In genomic region chr11:27201454-27202302, GRCh38 we compare ENCODE assay signal across 8 cellular contexts.
A peak's percentile ranks its signal among the peaks of the same experiment; 100 is the strongest.
DNase-seq lines count a peak whose midpoint lies in the region; ATAC-seq and TF ChIP-seq lines count a peak whose summit lies in the region.

No MANE protein-coding gene starts in this region.

- ATAC-seq in HG03521 (IDR thresholded peaks at IDR 0.05; ENCODE audit: unreplicated experiment): no peak

- peaks cover 16% of the 10 kb centered on the region for H3K4me1 ChIP-seq in OCI-LY1 (ENCODE audit: insufficient read depth, low read length, severe bottlenecking)

- TF ChIP-seq CTCF in OCI-LY1 (IDR thresholded peaks at IDR 0.05; ENCODE audit: low read length) (no peak), fibroblast of the aortic adventitia (IDR thresholded peaks at IDR 0.05; ENCODE audit: insufficient read depth, low read length) (no peak), GM13977 (IDR thresholded peaks at IDR 0.05; ENCODE audit: extremely low read depth, insufficient read depth, missing control alignments) (no peak)

- no peaks in the 10 kb centered on the region for H3F3A ChIP-seq in OCI-LY1 (ENCODE audit: insufficient read depth, low read length)

- H3K4me2 ChIP-seq in OCI-LY1 (ENCODE audit: low read length): no peak overlapping the region; the same call in 1 of the 2 replicates

- H2AFZ ChIP-seq in OCI-LY1 (ENCODE audit: low read length): no peak overlapping the region

- no peaks in the 10 kb centered on the region for H3K36me3 ChIP-seq in OCI-LY1 (ENCODE audit: insufficient read depth, low read length)

- peak overlapping the region; percentile 32 for H3K27ac ChIP-seq in OCI-LY1 (ENCODE audit: low read depth, low read length, poor library complexity, severe bottlenecking)

- no peaks in the 10 kb centered on the region for H3K79me2 ChIP-seq in OCI-LY1 (ENCODE audit: insufficient read depth, low read length)

- no peak overlapping the region for H3K9ac ChIP-seq in OCI-LY1 (ENCODE audit: low read length)

- H3K9me3 ChIP-seq in OCI-LY1 (ENCODE audit: low read length): no peaks in the 10 kb centered on the region

- in situ Hi-C loops in GM13977 (cut with MboI; ENCODE audit: low pct_unique_long_range_greater_than_20kb, low sequenced_read_pairs, unreplicated experiment): no loop called here

- no peaks in the 10 kb centered on the region for H3K9me2 ChIP-seq in OCI-LY1 (ENCODE audit: low read depth, low read length)

- H3K4me3 ChIP-seq in OCI-LY1 (ENCODE audit: low read depth, low read length, poor library complexity, severe bottlenecking) (no peak overlapping the region), fibroblast of the aortic adventitia (ENCODE audit: low read depth, low read length) (no peak overlapping the region)

- no peaks in the 10 kb centered on the region for H3K27me3 ChIP-seq in OCI-LY1 (ENCODE audit: insufficient read depth, low read length)

- H4K20me1 ChIP-seq in OCI-LY1 (ENCODE audit: insufficient read depth, low read length): no peaks in the 10 kb centered on the region

- DNase-seq in HuH-7 (ENCODE audit: low spot score) (peak; percentile 98), fibroblast of the aortic adventitia (ENCODE audit: low read depth) (peak; percentile 74), retina (peak; percentile 58), activated gamma-delta T cell (lab: John Stamatoyannopoulos, UW) (no peak), GM13977 (ENCODE audit: low spot score) (no peak), ecto neural progenitor cell (ENCODE audit: low spot score) (no peak)

Comparison
In these comparisons a context has a peak if more than half of its experiments do, and no peak if none do; other contexts are left out.
1. DNase-seq: peak in HuH-7 (single experiment), fibroblast of the aortic adventitia (single experiment) and retina (single experiment); none in activated gamma-delta T cell (single experiment), GM13977 (single experiment) and ecto neural progenitor cell (single experiment).